24 cellular contexts compared by ENCODE assay signal in genomic region chr6:143774347-143774746, GRCh38.
A peak's percentile ranks its signal among the peaks of the same experiment; 100 is the strongest.
DNase-seq lines count a peak whose midpoint lies in the region; ATAC-seq and TF ChIP-seq lines count a peak whose summit lies in the region.
"Had no signal": no experiment of that assay in that cellular context is flagged by ENCODE, and none has a peak within 500 bp of the region (broad histone marks: within the 10 kb centered on the region; RNA-seq: fewer than 3 reads in every experiment).

No MANE protein-coding gene starts in this region.

- H3K36me3 ChIP-seq in esophagus (ENCODE audit: control insufficient read depth in 2 of 2, insufficient read depth in 2 of 2, low read length in 1 of 2) = peaks cover 0 to 3% of the 10 kb centered on the region in 2 donors
- peaks cover 0 to 20% (median 0%) of the 10 kb centered on the region in 4 donors for H3K36me3 ChIP-seq in sigmoid colon
- no peaks in the 10 kb centered on the region for H3K36me3 ChIP-seq in PC-9 (ENCODE audit: low read depth)
- H3K36me3 ChIP-seq: pancreas had no signal

- no peaks in the 10 kb centered on the region for H3K27me3 Mint-ChIP-seq in stimulated activated naive CD8-positive, alpha-beta T cell treated with anti-CD3 and anti-CD28 coated beads, Interleukin-15, amount 100 ng/mL, for 72 hours
- H3K27me3 Mint-ChIP-seq: activated naive CD8-positive, alpha-beta T cell; CD4-positive, alpha-beta T cell had no signal

- ATAC-seq in left colon = peak; percentile 8
- ATAC-seq in stimulated activated naive CD8-positive, alpha-beta T cell treated with anti-CD3 and anti-CD28 coated beads, Interleukin-15, amount 100 ng/mL, for 72 hours = no peak
- no peak for ATAC-seq in HG02870 (IDR thresholded peaks at IDR 0.05; ENCODE audit: unreplicated experiment)
- ATAC-seq: foreskin keratinocyte, PC-3 had no signal

- peak overlapping the region; percentile 40 to 81 for H3K27ac ChIP-seq in esophagus (ENCODE audit: low read depth in 2 of 2, low read length in 1 of 2)
- peak overlapping the region; percentile 57 to 74 (median 65) for H3K27ac ChIP-seq in sigmoid colon
- no peak overlapping the region for H3K27ac ChIP-seq in PC-9
- H3K27ac ChIP-seq: cardiac muscle cell, foreskin keratinocyte, pancreas had no signal

- 40 to 59% methylated on average over 2 of the region's 2 CpGs for WGBS in esophagus, 2 donors
- 53 to 59% methylated on average over 2 of the region's 2 CpGs for WGBS in sigmoid colon, 2 donors

- H3K4me1 Mint-ChIP-seq in stimulated activated naive CD8-positive, alpha-beta T cell treated with anti-CD3 and anti-CD28 coated beads, Interleukin-15, amount 100 ng/mL, for 72 hours = no peaks in the 10 kb centered on the region

- TF ChIP-seq EP300 in sigmoid colon (IDR thresholded peaks at IDR 0.05) = no peak

- intact Hi-C loops in left colon (cut with DNase I, micrococcal nuclease) = no loop called here
- intact Hi-C loops in sigmoid colon (cut with DNase I) = loop anchor here (2.0 to 10.0 kb wide), 5 partner anchors 28 to 830 kb away; partner anchors contain the start of genes HIVEP2, LTV1 and PHACTR2
- intact Hi-C loops in PC-9 (cut with micrococcal nuclease; ENCODE audit: unreplicated experiment) = no loop called here

- TF ChIP-seq CTCF in AG10803 (conservative IDR thresholded peaks at IDR 0.05; ENCODE audit: low read length) (no peak), sigmoid colon (IDR thresholded peaks at IDR 0.05) (no peak), PC-9 (conservative IDR thresholded peaks at IDR 0.05) (no peak)

- H3F3A ChIP-seq in PC-9 (ENCODE audit: insufficient read depth, low read depth) = peaks cover 9% of the 10 kb centered on the region; the same call in 1 of the 2 replicates

- no peak overlapping the region for H3K27ac Mint-ChIP-seq in stimulated activated naive CD8-positive, alpha-beta T cell treated with anti-CD3 and anti-CD28 coated beads, Interleukin-15, amount 100 ng/mL, for 72 hours
- H3K27ac Mint-ChIP-seq: activated naive CD8-positive, alpha-beta T cell; CD4-positive, alpha-beta T cell had no signal

- no peak overlapping the region for H3K4me3 Mint-ChIP-seq in stimulated activated naive CD8-positive, alpha-beta T cell treated with anti-CD3 and anti-CD28 coated beads, Interleukin-15, amount 100 ng/mL, for 72 hours
- H3K4me3 Mint-ChIP-seq: activated naive CD8-positive, alpha-beta T cell; CD4-positive, alpha-beta T cell had no signal

- H2AFZ ChIP-seq in PC-9 = no peak overlapping the region

- TF ChIP-seq POLR2A in sigmoid colon (IDR thresholded peaks at IDR 0.05) = no peak

- H3K4me3 ChIP-seq in AG10803 (ENCODE audit: low read length) (no peak overlapping the region), esophagus (ENCODE audit: low read depth in 1 of 2, low read length in 2 of 2) (no peak overlapping the region), sigmoid colon (no peak overlapping the region), PC-9 (no peak overlapping the region)
- H3K4me3 ChIP-seq: cardiac muscle cell, left lung, pancreas, spleen had no signal

- H3K9me3 ChIP-seq in esophagus (ENCODE audit: control insufficient read depth in 2 of 2, insufficient read depth in 1 of 2, low read depth in 1 of 2, low read length in 1 of 2) (no peaks in the 10 kb centered on the region), sigmoid colon (no peaks in the 10 kb centered on the region), PC-9 (ENCODE audit: insufficient read depth, low read depth) (no peaks in the 10 kb centered on the region)
- H3K9me3 ChIP-seq: left lung, pancreas, SK-N-SH, spleen had no signal

- no peaks in the 10 kb centered on the region for H3K9me3 Mint-ChIP-seq in stimulated activated naive CD8-positive, alpha-beta T cell treated with anti-CD3 and anti-CD28 coated beads, Interleukin-15, amount 100 ng/mL, for 72 hours
- H3K9me3 Mint-ChIP-seq: CD4-positive, alpha-beta T cell had no signal

- no peaks in the 10 kb centered on the region; the same call in 1 of the 2 replicates for H3K9me2 ChIP-seq in PC-9 (ENCODE audit: insufficient read depth)
- H3K9me2 ChIP-seq: SK-N-SH had no signal

- no peaks in the 10 kb centered on the region for H3K79me2 ChIP-seq in PC-9 (ENCODE audit: low read depth)

- POLR2A ChIA-PET in PC-9 (lab: Charles Lee; ENCODE audit: unreplicated experiment) = no interaction called here

- no peaks in the 10 kb centered on the region for H4K20me1 ChIP-seq in PC-9 (ENCODE audit: insufficient read depth)

- BruUV-seq in PC-9 (replicated peaks; lab: Mats Ljungman, UMichigan) = no TSS peak

- H3K27me3 ChIP-seq in esophagus (ENCODE audit: control insufficient read depth in 1 of 2, insufficient read depth in 2 of 2, low read length in 2 of 2) = no peaks in the 10 kb centered on the region
- no peaks in the 10 kb centered on the region for H3K27me3 ChIP-seq in sigmoid colon
- no peaks in the 10 kb centered on the region for H3K27me3 ChIP-seq in PC-9 (ENCODE audit: insufficient read depth, low read depth)
- H3K27me3 ChIP-seq: cardiac muscle cell, foreskin keratinocyte, left lung, pancreas, spleen had no signal

- CTCF ChIA-PET in PC-9 (lab: Charles Lee) = no interaction called here

- H3K4me1 ChIP-seq in esophagus (ENCODE audit: control insufficient read depth in 2 of 2, insufficient read depth in 2 of 2, low read length in 1 of 2) = peaks cover 3 to 5% of the 10 kb centered on the region in 2 donors
- H3K4me1 ChIP-seq in sigmoid colon = peaks cover 0 to 45% (median 31%) of the 10 kb centered on the region in 4 donors
- H3K4me1 ChIP-seq in PC-9 (replicated peaks; ENCODE audit: insufficient read depth) = no peaks in the 10 kb centered on the region
- H3K4me1 ChIP-seq: foreskin keratinocyte, pancreas had no signal

- peak; percentile 11 for DNase-seq in AG10803 (ENCODE audit: low read depth)
- DNase-seq in left colon = no peak
- DNase-seq in sigmoid colon = peak; percentile 71
- DNase-seq in stimulated activated naive CD8-positive, alpha-beta T cell treated with anti-CD3 and anti-CD28 coated beads, Interleukin-15, amount 100 ng/mL, for 72 hours = no peak
- no peak for DNase-seq in NCI-H1694 (lab: John Stamatoyannopoulos, UW)
- no peak for DNase-seq in PC-9
- DNase-seq: activated T-cell treated with anti-CD3 and anti-CD28 coated beads, Interleukin-2, amount 50 U/mL, for 48 hours; CD4-positive, alpha-beta T cell; effector CD8-positive, alpha-beta T cell; foreskin keratinocyte; Kasumi-1; left lung; NCI-H2171; NCI-H748 treated with DMSO at 0.1 percent for 48 hours; pancreas; PC-3; SK-N-SH; spleen; stimulated activated CD8-positive, alpha-beta memory T cell treated with anti-CD3 and anti-CD28 coated beads, Interleukin-4, amount 100 ng/mL, for 48 hours; T-helper 9 cell had no signal

- H3K4me2 ChIP-seq in PC-9 = no peak overlapping the region
- H3K4me2 ChIP-seq: SK-N-SH had no signal

Comparison
In these comparisons a context has a peak if more than half of its experiments do, and no peak if none do; other contexts are left out.
1. DNase-seq: peak in AG10803 (single experiment) and sigmoid colon (single experiment); none in left colon (0 of 2), stimulated activated naive CD8-positive, alpha-beta T cell treated with anti-CD3 and anti-CD28 coated beads, Interleukin-15, amount 100 ng/mL, for 72 hours (0 of 2), NCI-H1694 (single experiment) and PC-9 (0 of 2).